Comparison of ENCODE assay signal across 24 cellular contexts in genomic region chr9:84711398-84711777, GRCh38. TPM values are rescaled to one million over a fixed set of nuclear protein-coding genes. Genes with fewer than 3 reads are reported as not detected.
DNase-seq lines count a peak whose midpoint lies in the region; ATAC-seq and TF ChIP-seq lines count a peak whose summit lies in the region.
"Had no signal": no experiment of that assay in that cellular context is flagged by ENCODE, and none has a peak within 500 bp of the region (broad histone marks: within the 10 kb centered on the region; RNA-seq: fewer than 3 reads in every experiment).

No MANE protein-coding gene starts in this region.

- H3K36me3 ChIP-seq in BLaER1 (no peaks in the 10 kb centered on the region), aorta (ENCODE audit: control insufficient read depth in 1 of 2, insufficient read depth in 2 of 2, low read length in 1 of 2) (no peaks in the 10 kb centered on the region)
- H3K36me3 ChIP-seq: heart right ventricle, thoracic aorta, WERI-Rb-1 had no signal

- H3K4me1 Mint-ChIP-seq in MCF 10A (ENCODE audit: insufficient read depth, unreplicated experiment), result peaks cover 32% of the 10 kb centered on the region
- H3K4me1 Mint-ChIP-seq: activated naive CD4-positive, alpha-beta T cell treated with anti-CD3 and anti-CD28 coated beads, Interleukin-2, amount 50 U/mL, for 24 hours had no signal

- H3K9me3 ChIP-seq in BLaER1, result no peaks in the 10 kb centered on the region
- H3K9me3 ChIP-seq in aorta (ENCODE audit: control insufficient read depth, low read length), result peaks cover 2% of the 10 kb centered on the region
- H3K9me3 ChIP-seq: heart right ventricle, thoracic aorta had no signal

- H3K4me2 ChIP-seq in BLaER1, result peak overlapping the region; percentile 67; the same call in 1 of the 2 replicates

- ATAC-seq in aorta (ENCODE audit: low FRiP score), result no peak

- CTCF ChIA-PET in MCF 10A (lab: Yijun Ruan, JAX), result interaction anchor here (0.6 to 4.3 kb wide), 5 partner anchors 12 to 552 kb away, joined by 3 to 26 read pairs (median 4); no protein-coding TSS in a partner anchor

- H3K27me3 ChIP-seq in BLaER1, result no peaks in the 10 kb centered on the region
- no peaks in the 10 kb centered on the region for H3K27me3 ChIP-seq in layer of hippocampus (ENCODE audit: control insufficient read depth, insufficient read depth, low read length)
- H3K27me3 ChIP-seq in aorta (ENCODE audit: control insufficient read depth in 1 of 2, insufficient read depth in 2 of 2, low read length in 1 of 2), result no peaks in the 10 kb centered on the region
- H3K27me3 ChIP-seq: heart right ventricle had no signal

- POLR2A ChIA-PET in MCF 10A (lab: Yijun Ruan, JAX), result interaction anchor here (0.9 to 1.4 kb wide), 5 partner anchors 9 to 236 kb away, joined by 3 to 9 read pairs (median 3); no protein-coding TSS in a partner anchor

- H3K27me3 Mint-ChIP-seq in MCF 10A (ENCODE audit: insufficient read depth, unreplicated experiment), result no peaks in the 10 kb centered on the region
- H3K27me3 Mint-ChIP-seq: activated T-helper 17 cell treated with anti-CD3 and anti-CD28 coated beads, Interleukin-2, amount 50 U/mL, for 72 hours had no signal

- H3K4me1 ChIP-seq in BLaER1, result peaks cover 55% of the 10 kb centered on the region
- H3K4me1 ChIP-seq in aorta (ENCODE audit: control insufficient read depth in 1 of 2, insufficient read depth in 2 of 2, low read length in 2 of 2), result no peaks in the 10 kb centered on the region

- H3K4me3 ChIP-seq in BLaER1 (no peak overlapping the region), aorta (ENCODE audit: low read length in 2 of 2) (no peak overlapping the region)
- H3K4me3 ChIP-seq: heart right ventricle, thoracic aorta had no signal

- no peaks in the 10 kb centered on the region for H3K36me3 Mint-ChIP-seq in MCF 10A (ENCODE audit: insufficient read depth, unreplicated experiment)
- H3K36me3 Mint-ChIP-seq: activated naive CD4-positive, alpha-beta T cell treated with anti-CD3 and anti-CD28 coated beads, Interleukin-2, amount 50 U/mL, for 24 hours; CD8-positive, alpha-beta memory T cell; naive B cell had no signal

- H4K20me1 ChIP-seq in BLaER1, result peaks cover 4% of the 10 kb centered on the region; the same call in 1 of the 2 replicates

- H3K27ac Mint-ChIP-seq in MCF 10A (ENCODE audit: low read depth, unreplicated experiment), result peak overlapping the region; percentile 96
- H3K27ac Mint-ChIP-seq: activated naive CD4-positive, alpha-beta T cell treated with anti-CD3 and anti-CD28 coated beads, Interleukin-2, amount 50 U/mL, for 24 hours had no signal

- 78 to 85% methylated on average over 7 of the region's 7 CpGs for WGBS in aorta, 2 donors

- DNase-seq in NCI-H774 (lab: John Stamatoyannopoulos, UW), result peak; percentile 32
- no peak for DNase-seq in MCF 10A (ENCODE audit: unreplicated experiment)
- DNase-seq in aorta, result no peak
- no peak for DNase-seq in activated CD4-positive, CD25-positive, alpha-beta regulatory T cell treated with anti-CD3 and anti-CD28 coated beads, Interleukin-2, amount 50 U/mL, for 72 hours
- no peak for DNase-seq in NCI-H226
- no peak for DNase-seq in posterior vena cava (ENCODE audit: low spot score)
- DNase-seq: CD8-positive, alpha-beta memory T cell; effector CD4-positive, alpha-beta T cell; erythroblast; H9; naive B cell; NCI-H1694 treated with DMSO at 0.1 percent for 48 hours; NCI-H2171 treated with DMSO at 0.1 percent for 48 hours; NCI-H524 treated with DMSO at 0.1 percent for 48 hours; stimulated activated CD4-positive, alpha-beta T cell treated with anti-CD3 and anti-CD28 coated beads, Interleukin-2, amount 100 ng/mL, for 48 hours; stimulated activated naive CD4-positive, alpha-beta T cell; T-helper 9 cell; WERI-Rb-1 had no signal

- no peak for TF ChIP-seq CTCF in MCF 10A (IDR thresholded peaks at IDR 0.05; ENCODE audit: unreplicated experiment)

- no peak overlapping the region for H3K9ac ChIP-seq in BLaER1

- no peaks in the 10 kb centered on the region for H3K9me3 Mint-ChIP-seq in MCF 10A (ENCODE audit: unreplicated experiment)
- H3K9me3 Mint-ChIP-seq: activated naive CD4-positive, alpha-beta T cell treated with anti-CD3 and anti-CD28 coated beads, Interleukin-2, amount 50 U/mL, for 24 hours; activated T-helper 17 cell treated with anti-CD3 and anti-CD28 coated beads, Interleukin-2, amount 50 U/mL, for 72 hours; H9 had no signal

- peak overlapping the region; percentile 64 for H3K4me3 Mint-ChIP-seq in MCF 10A (ENCODE audit: unreplicated experiment)
- H3K4me3 Mint-ChIP-seq: activated naive CD4-positive, alpha-beta T cell treated with anti-CD3 and anti-CD28 coated beads, Interleukin-2, amount 50 U/mL, for 24 hours; CD8-positive, alpha-beta memory T cell; H9; naive B cell had no signal

- no TSS peak for BruUV-seq in MCF 10A (replicated peaks; lab: Mats Ljungman, UMichigan)

- intact Hi-C loops in MCF 10A (cut with micrococcal nuclease), result loop anchor here (5.0 kb wide), 1 partner anchor 546 kb away; no protein-coding TSS in a partner anchor
- intact Hi-C loops in aorta (cut with DNase I), result no loop called here
- intact Hi-C loops in posterior vena cava (cut with DNase I), result no loop called here

- H3K27ac ChIP-seq in BLaER1, result no peak overlapping the region
- H3K27ac ChIP-seq in layer of hippocampus (ENCODE audit: low read depth, low read length), result peak overlapping the region; percentile 23
- no peak overlapping the region for H3K27ac ChIP-seq in aorta (ENCODE audit: low read depth in 1 of 2, low read length in 2 of 2)
- H3K27ac ChIP-seq: heart right ventricle, thoracic aorta, WERI-Rb-1 had no signal

RNA-seq across cellular contexts. Expression of gene NTRK2, which starts 41.9 kb away (rescaled TPM):
- not detected in 2 replicates for total RNA-seq in MCF 10A (2022)
- 10 to 100 TPM; 37.9 to 48.1 TPM for total RNA-seq in aorta
- 10 to 100 TPM in 1 of 2 donors, under 1 TPM in 1; 0.88 to 18.5 TPM for polyA plus RNA-seq in aorta
- total RNA-seq in posterior vena cava, result 10 to 100 TPM; 19.2 to 43.8 TPM
- polyA plus RNA-seq: CD8-positive, alpha-beta memory T cell had no signal

Comparison
In these comparisons a context has a peak if more than half of its experiments do, and no peak if none do; other contexts are left out.
1. RNA of gene NTRK2, which starts 41.9 kb away (total RNA-seq): 37.9 to 48.1 TPM in aorta and 19.2 to 43.8 TPM in posterior vena cava; not detected in MCF 10A; every median in the first group is over 10 times any median in the second.